In genomic region chr14:68936476-68936875, GRCh38 we compare ENCODE assay signal across 15 cellular contexts. TPM values are rescaled to one million over a fixed set of nuclear protein-coding genes. Genes with fewer than 3 reads are reported as not detected.
DNase-seq lines count a peak whose midpoint lies in the region; ATAC-seq, FAIRE-seq and TF ChIP-seq lines count a peak whose summit lies in the region.
"Had no signal": no experiment of that assay in that cellular context is flagged by ENCODE, and none has a peak within 500 bp of the region (broad histone marks: within the 10 kb centered on the region; RNA-seq: fewer than 3 reads in every experiment).

No MANE protein-coding gene starts in this region.

- FAIRE-seq in HepG2 (lab: Jason Lieb, UNC) (no peak), pancreas (lab: Jason Lieb, UNC) (no peak)
- FAIRE-seq: endometrium had no signal

- peak overlapping the region; percentile 26 to 62 (median 62) for H3K4me3 ChIP-seq in liver (ENCODE audit: low read depth in 1 of 3, low read length in 3 of 3)
- no peak overlapping the region for H3K4me3 ChIP-seq in HepG2 (replicated peaks in 1 of 3; ENCODE audit: insufficient read depth in 1 of 3, low read depth in 2 of 3, low read length in 3 of 3)
- peak overlapping the region in 3 of 10 donors; percentile 2 to 21 (median 15) for H3K4me3 ChIP-seq in heart right ventricle
- H3K4me3 ChIP-seq in pancreas = peak overlapping the region in 1 of 4 donors; percentile 25
- no peak overlapping the region for H3K4me3 ChIP-seq in aorta (ENCODE audit: low read length in 2 of 2)

- no peak overlapping the region for H2AFZ ChIP-seq in HepG2 (ENCODE audit: low read length)

- CTCF ChIA-PET in HepG2 (lab: Yijun Ruan, JAX; ENCODE audit: low intra/inter-chr PET ratio, low total read pairs) = no interaction called here

- no peaks in the 10 kb centered on the region for H3K4me1 Mint-ChIP-seq in activated T-helper 1 cell treated with anti-CD3 and anti-CD28 coated beads, Interleukin-12 subunit alpha, Interleukin-12 subunit beta, Interleukin-2, Interleukin-4 antibody, amounts not matched to agents 30 ng/mL and 10 ng/mL and 1 ng/mL, durations not matched to agents 14 hours and 24 hours and 36 hours (ENCODE audit: low read depth)

- no peaks in the 10 kb centered on the region for H3K9me3 Mint-ChIP-seq in activated T-helper 1 cell treated with anti-CD3 and anti-CD28 coated beads, Interleukin-12 subunit alpha, Interleukin-12 subunit beta, Interleukin-2, Interleukin-4 antibody, amounts not matched to agents 30 ng/mL and 10 ng/mL and 1 ng/mL, durations not matched to agents 14 hours and 24 hours and 36 hours
- H3K9me3 Mint-ChIP-seq: stimulated activated naive CD8-positive, alpha-beta T cell treated with anti-CD3 and anti-CD28 coated beads, Interleukin-15, Interleukin-2, amounts not matched to agents 100 ng/mL and 50 ng/mL, for 24 hours had no signal

- H3K79me2 ChIP-seq in HepG2 (ENCODE audit: insufficient read depth, low read length) = peaks cover 89% of the 10 kb centered on the region

- H3K9me3 ChIP-seq in liver (ENCODE audit: control insufficient read depth in 4 of 4, low read length in 3 of 4) = no peaks in the 10 kb centered on the region
- no peaks in the 10 kb centered on the region for H3K9me3 ChIP-seq in HepG2 (ENCODE audit: low read length)
- H3K9me3 ChIP-seq in heart right ventricle = no peaks in the 10 kb centered on the region
- no peaks in the 10 kb centered on the region for H3K9me3 ChIP-seq in pancreas
- H3K9me3 ChIP-seq in aorta (ENCODE audit: control insufficient read depth, low read length) = no peaks in the 10 kb centered on the region

- H3K27me3 ChIP-seq in liver (ENCODE audit: control insufficient read depth in 4 of 4, insufficient read depth in 4 of 4, low read length in 3 of 4) (no peaks in the 10 kb centered on the region), HepG2 (ENCODE audit: control insufficient read depth in 1 of 2, insufficient read depth in 2 of 2, low read length in 2 of 2) (no peaks in the 10 kb centered on the region), heart right ventricle (no peaks in the 10 kb centered on the region), pancreas (no peaks in the 10 kb centered on the region), aorta (ENCODE audit: control insufficient read depth in 1 of 2, insufficient read depth in 2 of 2, low read length in 1 of 2) (no peaks in the 10 kb centered on the region)

- in situ Hi-C loops in HepG2 (cut with HindIII; ENCODE audit: extremely low pct_ligation_motif_present, low pct_unique_long_range_greater_than_20kb) = no loop called here

- DNase-seq in HepG2 (ENCODE audit: low spot score) (no peak), heart right ventricle (no peak), pancreas (peak in 2 of 6 donors; percentile 57 to 60), aorta (peak in 1 of 2 donors; percentile 52), NCI-H2081 treated with DMSO at 0.1 percent for 48 hours (lab: John Stamatoyannopoulos, UW) (no peak)
- no peak for DNase-seq in effector CD4-positive, alpha-beta T cell
- DNase-seq in activated T-helper 1 cell treated with anti-CD3 and anti-CD28 coated beads, Interleukin-12 subunit alpha, Interleukin-12 subunit beta, Interleukin-2, Interleukin-4 antibody, amounts not matched to agents 30 ng/mL and 10 ng/mL and 1 ng/mL, durations not matched to agents 14 hours and 24 hours and 36 hours (ENCODE audit: low spot score) = no peak
- DNase-seq: activated CD4-positive, alpha-beta T cell treated with anti-CD3 and anti-CD28 coated beads, Interleukin-2, amount 50 U/mL, for 1 hour; activated naive CD4-positive, alpha-beta T cell treated with anti-CD3 and anti-CD28 coated beads, Interleukin-2, amount 50 U/mL, for 16 hours; NCI-H1048; NCI-H748 treated with DMSO at 0.1 percent for 48 hours; stimulated activated CD4-positive, alpha-beta T cell treated with anti-CD3 and anti-CD28 coated beads, Interleukin-2, amount 100 ng/mL, for 48 hours had no signal

- no peak overlapping the region for H3K27ac Mint-ChIP-seq in activated T-helper 1 cell treated with anti-CD3 and anti-CD28 coated beads, Interleukin-12 subunit alpha, Interleukin-12 subunit beta, Interleukin-2, Interleukin-4 antibody, amounts not matched to agents 30 ng/mL and 10 ng/mL and 1 ng/mL, durations not matched to agents 14 hours and 24 hours and 36 hours

- H3K27me3 Mint-ChIP-seq in activated T-helper 1 cell treated with anti-CD3 and anti-CD28 coated beads, Interleukin-12 subunit alpha, Interleukin-12 subunit beta, Interleukin-2, Interleukin-4 antibody, amounts not matched to agents 30 ng/mL and 10 ng/mL and 1 ng/mL, durations not matched to agents 14 hours and 24 hours and 36 hours (ENCODE audit: insufficient read depth) = no peaks in the 10 kb centered on the region
- H3K27me3 Mint-ChIP-seq: stimulated activated naive CD8-positive, alpha-beta T cell treated with anti-CD3 and anti-CD28 coated beads, Interleukin-15, Interleukin-2, amounts not matched to agents 100 ng/mL and 50 ng/mL, for 24 hours had no signal

- TF ChIP-seq RAD21 in liver (IDR thresholded peaks at IDR 0.05) (no peak), HepG2 (CRISPR knock-in tag; IDR thresholded peaks at IDR 0.05) (no peak)

- peak overlapping the region; percentile 93 to 96 for H3K27ac ChIP-seq in liver (ENCODE audit: low read depth in 1 of 2, low read length in 2 of 2)
- H3K27ac ChIP-seq in HepG2 (ENCODE audit: extremely low read length, insufficient read depth, low read length) = no peak overlapping the region
- peak overlapping the region; percentile 67 to 94 (median 90) for H3K27ac ChIP-seq in heart right ventricle
- H3K27ac ChIP-seq in pancreas = peak overlapping the region; percentile 31 to 97 (median 74)
- peak overlapping the region; percentile 59 to 94 for H3K27ac ChIP-seq in aorta (ENCODE audit: low read depth in 1 of 2, low read length in 2 of 2)

- no peaks in the 10 kb centered on the region for H3K36me3 ChIP-seq in liver (ENCODE audit: control insufficient read depth in 4 of 4, insufficient read depth in 3 of 4, low read depth in 1 of 4, low read length in 3 of 4)
- peaks cover 13 to 18% of the 10 kb centered on the region in 2 experiments; a peak in 4 of 5 replicates for H3K36me3 ChIP-seq in HepG2 (replicated peaks in 1 of 2; ENCODE audit: control insufficient read depth in 1 of 2, insufficient read depth in 2 of 2, low read length in 2 of 2)
- H3K36me3 ChIP-seq in heart right ventricle = peaks cover 0 to 8% (median 0%) of the 10 kb centered on the region in 9 donors
- H3K36me3 ChIP-seq in pancreas = no peaks in the 10 kb centered on the region
- H3K36me3 ChIP-seq in aorta (ENCODE audit: control insufficient read depth in 1 of 2, insufficient read depth in 2 of 2, low read length in 1 of 2) = peaks cover 0 to 2% of the 10 kb centered on the region in 2 donors

- H3K4me3 Mint-ChIP-seq in activated T-helper 1 cell treated with anti-CD3 and anti-CD28 coated beads, Interleukin-12 subunit alpha, Interleukin-12 subunit beta, Interleukin-2, Interleukin-4 antibody, amounts not matched to agents 30 ng/mL and 10 ng/mL and 1 ng/mL, durations not matched to agents 14 hours and 24 hours and 36 hours = no peak overlapping the region
- H3K4me3 Mint-ChIP-seq: stimulated activated naive CD8-positive, alpha-beta T cell treated with anti-CD3 and anti-CD28 coated beads, Interleukin-15, Interleukin-2, amounts not matched to agents 100 ng/mL and 50 ng/mL, for 24 hours had no signal

- TF ChIP-seq CTCF in liver (IDR thresholded peaks at IDR 0.05; ENCODE audit: low read depth, low read length, missing input control) = no peak
- TF ChIP-seq CTCF in HepG2 (CRISPR knock-in tag; IDR thresholded peaks at IDR 0.05) = no peak
- TF ChIP-seq CTCF in heart right ventricle (IDR thresholded peaks at IDR 0.05) = no peak
- no peak for TF ChIP-seq CTCF in pancreas (IDR thresholded peaks at IDR 0.05)

- TF ChIP-seq EP300 in HepG2 (IDR thresholded peaks at IDR 0.05; ENCODE audit: low read depth in 2 of 2, low read length in 2 of 2) (no peak), HepG2 (CRISPR knock-in tag; IDR thresholded peaks at IDR 0.05; ENCODE audit: borderline replicate concordance) (no peak)

- ATAC-seq in HepG2 = no peak
- ATAC-seq in heart right ventricle = no peak
- ATAC-seq in pancreas = peak in 2 of 4 donors; percentile 0 to 5
- no peak for ATAC-seq in aorta (ENCODE audit: low FRiP score)

- peaks cover 8% of the 10 kb centered on the region; the same call in 1 of the 2 replicates for H4K20me1 ChIP-seq in HepG2 (ENCODE audit: insufficient read depth, low read length)

- H3K36me3 Mint-ChIP-seq in activated T-helper 1 cell treated with anti-CD3 and anti-CD28 coated beads, Interleukin-12 subunit alpha, Interleukin-12 subunit beta, Interleukin-2, Interleukin-4 antibody, amounts not matched to agents 30 ng/mL and 10 ng/mL and 1 ng/mL, durations not matched to agents 14 hours and 24 hours and 36 hours (ENCODE audit: low read depth) = no peaks in the 10 kb centered on the region

- peak overlapping the region; percentile 61 to 82 for H3K9ac ChIP-seq in liver (ENCODE audit: low read depth in 1 of 2, low read length in 2 of 2)
- H3K9ac ChIP-seq in HepG2 (ENCODE audit: insufficient read depth, low read depth, low read length) = no peak overlapping the region

- no TSS peak for BruUV-seq in HepG2 (replicated peaks; lab: Mats Ljungman, UMichigan)

- no peak for TF ChIP-seq POLR2A in HepG2 (IDR thresholded peaks at IDR 0.05; ENCODE audit: insufficient read depth in 1 of 2, low read depth in 2 of 2, low read length in 2 of 2)

- intact Hi-C loops in HepG2 (cut with micrococcal nuclease; ENCODE audit: unreplicated experiment) = no loop called here
- intact Hi-C loops in heart right ventricle (cut with DNase I) = loop anchor here in 5 of 10 donors (2.0 to 5.0 kb wide), 2 partner anchors 41 to 42 kb away; partner anchors contain the start of gene ACTN1 (in 5 of the 5)
- intact Hi-C loops in pancreas (cut with DNase I) = no loop called here
- intact Hi-C loops in aorta (cut with DNase I) = no loop called here
- intact Hi-C loops in activated T-helper 1 cell treated with anti-CD3 and anti-CD28 coated beads, Interleukin-12 subunit alpha, Interleukin-12 subunit beta, Interleukin-2, Interleukin-4 antibody, amounts not matched to agents 30 ng/mL and 10 ng/mL and 1 ng/mL, durations not matched to agents 14 hours and 24 hours and 36 hours (cut with micrococcal nuclease) = no loop called here

- no peak overlapping the region for H3K4me2 ChIP-seq in HepG2 (ENCODE audit: low read depth, low read length)

- 37% methylated on average over 8 of the region's 8 CpGs for WGBS in liver
- WGBS in HepG2 (ENCODE audit: low lambda C conversion rate) = 96% methylated on average over 7 of the region's 8 CpGs
- WGBS in heart right ventricle, 2 donors = 46 to 49% methylated on average over 8 of the region's 8 CpGs
- 24 to 28% methylated on average over 8 of the region's 8 CpGs for WGBS in pancreas, 2 donors
- WGBS in aorta, 2 donors = 2 to 7% methylated on average over 8 of the region's 8 CpGs

- H3K4me1 ChIP-seq in liver (ENCODE audit: control insufficient read depth in 4 of 4, insufficient read depth in 4 of 4, low read length in 3 of 4) = peaks cover 12 to 63% (median 46%) of the 10 kb centered on the region in 4 donors
- peaks cover 68% of the 10 kb centered on the region for H3K4me1 ChIP-seq in HepG2 (ENCODE audit: insufficient read depth, low read length)
- peaks cover 59 to 100% (median 79%) of the 10 kb centered on the region in 9 donors for H3K4me1 ChIP-seq in heart right ventricle
- H3K4me1 ChIP-seq in pancreas = peaks cover 47 to 72% (median 51%) of the 10 kb centered on the region in 3 donors
- H3K4me1 ChIP-seq in aorta (ENCODE audit: control insufficient read depth in 1 of 2, insufficient read depth in 2 of 2, low read length in 2 of 2) = peaks cover 4 to 7% of the 10 kb centered on the region in 2 donors

- POLR2A ChIA-PET in HepG2 (lab: Yijun Ruan, JAX) = no interaction called here

RNA-seq across cellular contexts. Expression of gene ACTN1, which starts 42.6 kb away (rescaled TPM):
- total RNA-seq in liver (100 to 1,000 TPM in 1 of 2 donors, 10 to 100 TPM in 1; 55.4 to 100 TPM), HepG2 (2016; rRNA removed; fragmentation: Illumina TruSeq; extraction: Trizol) (58.6 and 62.4 TPM in 2 replicates), heart right ventricle (100 to 1,000 TPM in 6 of 10 donors, 10 to 100 TPM in 4; 82.5 to 235 (median 112) TPM), pancreas (100 to 1,000 TPM in 2 of 6 donors, 10 to 100 TPM in 4; 41.4 to 133 (median 50.9) TPM), aorta (1,000 to 10,000 TPM in 1 of 2 donors, 100 to 1,000 TPM in 1; 883 to 1,590 TPM)
- polyA plus RNA-seq in liver (10 to 100 TPM; 36.2 to 70.7 TPM), HepG2 (2011; rRNA removed) (152 and 162 TPM in 2 replicates), heart right ventricle (100 to 1,000 TPM in 1 of 2 donors, 10 to 100 TPM in 1; 67.2 to 104 TPM), pancreas (10 to 100 TPM; 24.4 to 47.3 TPM), aorta (100 to 1,000 TPM in 1 of 2 donors, 10 to 100 TPM in 1; 82.0 to 378 TPM)
- 9.6 and 10.7 TPM in 2 replicates for total RNA-seq in HepG2 (2016; cell fraction: cytosol; rRNA removed; fragmentation: Illumina TruSeq; extraction: Trizol; ENCODE audit: low read depth)
- total RNA-seq in HepG2 (2016; cell fraction: insoluble cytoplasmic fraction; rRNA removed; fragmentation: Illumina TruSeq; extraction: Trizol) = 55.0 and 63.6 TPM in 2 replicates
- 25.2 and 28.3 TPM in 2 replicates for total RNA-seq in HepG2 (2016; cell fraction: membrane; rRNA removed; fragmentation: Illumina TruSeq; extraction: Trizol)
- 62.9 and 75.6 TPM in 2 replicates for total RNA-seq in HepG2 (2016; cell fraction: nucleus; rRNA removed; fragmentation: Illumina TruSeq; extraction: Trizol)
- 97.7 and 136 TPM in 2 replicates for polyA plus RNA-seq in HepG2 (2011; cell fraction: cytosol; rRNA removed)
- polyA plus RNA-seq in HepG2 (2011; cell fraction: nucleus; rRNA removed) = 162 and 195 TPM in 2 replicates
- 109 and 118 TPM in 2 replicates for polyA plus RNA-seq in HepG2 (2012)
- 8.0 and 10.4 TPM in 2 replicates for polyA plus RNA-seq in HepG2 (2016; cell fraction: cytosol; fragmentation: Illumina TruSeq; extraction: Trizol; ENCODE audit: low read depth)
- polyA plus RNA-seq in HepG2 (2016; cell fraction: insoluble cytoplasmic fraction; fragmentation: Illumina TruSeq; extraction: Trizol; ENCODE audit: low read depth) = 67.9 and 88.1 TPM in 2 replicates
- 15.3 and 18.8 TPM in 2 replicates for polyA plus RNA-seq in HepG2 (2016; cell fraction: membrane; fragmentation: Illumina TruSeq; extraction: Trizol; ENCODE audit: low read depth)
- 91.6 and 93.8 TPM in 2 replicates for polyA plus RNA-seq in HepG2 (2016; cell fraction: nucleus; fragmentation: Illumina TruSeq; extraction: Trizol; ENCODE audit: insufficient read depth, low read depth)
- 144 and 214 TPM in 2 replicates for polyA minus RNA-seq in HepG2 (2011; rRNA and poly(A)+ RNA removed; ENCODE audit: low replicate concordance)
- 167 and 168 TPM in 2 replicates for polyA minus RNA-seq in HepG2 (2011; cell fraction: cytosol; rRNA and poly(A)+ RNA removed)
- 119 and 126 TPM in 2 replicates for polyA minus RNA-seq in HepG2 (2011; cell fraction: nucleus; rRNA and poly(A)+ RNA removed)
- 27.4 and 27.9 TPM in 2 replicates for total RNA-seq in activated T-helper 1 cell treated with anti-CD3 and anti-CD28 coated beads, Interleukin-12 subunit alpha, Interleukin-12 subunit beta, Interleukin-2, Interleukin-4 antibody, amounts not matched to agents 30 ng/mL and 10 ng/mL and 1 ng/mL, durations not matched to agents 14 hours and 24 hours and 36 hours

Comparison
In these comparisons a context has a peak if more than half of its experiments do, and no peak if none do; other contexts are left out.
1. H3K4me3 ChIP-seq: peak in liver (3 of 3); none in HepG2 (0 of 3) and aorta (0 of 2).